Comparison of ENCODE assay signal across 14 cellular contexts in the genomic region with DNA sequence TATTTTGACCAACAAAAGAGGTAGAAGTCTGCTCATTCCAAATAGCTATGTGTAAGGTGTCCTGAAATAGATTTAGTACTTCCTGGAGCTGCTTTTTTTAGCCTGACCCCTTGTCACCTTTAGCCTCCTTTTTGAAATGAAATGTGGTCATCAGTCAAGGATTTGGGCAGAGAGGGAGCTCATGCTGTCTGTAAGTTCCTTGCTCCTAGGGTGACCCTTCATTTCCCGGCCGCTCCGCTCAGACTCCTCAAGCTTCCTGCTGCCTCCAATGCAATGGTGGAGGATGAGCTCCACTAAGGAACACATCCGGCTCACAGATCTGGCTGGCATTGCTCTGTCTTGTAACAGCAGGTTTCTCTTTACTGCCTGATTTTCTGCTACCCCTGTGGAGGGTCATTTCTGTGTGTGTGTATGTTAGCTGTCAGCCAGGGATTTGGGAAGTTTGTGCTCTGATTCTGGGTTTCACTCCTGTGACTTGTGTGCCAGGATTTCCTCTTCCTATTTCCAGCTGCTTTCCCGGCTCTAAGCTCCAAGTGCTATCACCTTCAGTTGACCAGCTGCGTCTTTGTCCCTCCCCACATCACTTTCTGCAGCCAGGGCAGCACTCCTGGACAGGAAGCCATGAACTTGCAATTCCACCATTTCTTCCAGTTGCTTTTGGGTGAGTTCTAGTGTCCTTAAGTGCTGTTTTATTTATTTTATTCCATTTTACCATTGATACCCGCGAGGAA.
"Had no signal": no experiment of that assay in that cellular context is flagged by ENCODE, and none has a peak within 500 bp of the region (broad histone marks: within the 10 kb centered on the region; RNA-seq: fewer than 3 reads in every experiment).

No MANE protein-coding gene starts in this region.

- H3K27me3 ChIP-seq: tibial nerve, uterus had no signal

- H3K36me3 ChIP-seq: tibial nerve, uterus had no signal

- H3K9me3 ChIP-seq: tibial nerve, uterus had no signal

- H3K4me1 ChIP-seq: tibial nerve, uterus had no signal

- DNase-seq: activated CD4-positive, alpha-beta T cell treated with anti-CD3 and anti-CD28 coated beads for 36 hours; activated CD4-positive, alpha-beta T cell treated with anti-CD3 and anti-CD28 coated beads, Interleukin-2, amount 50 U/mL, for 48 hours; activated gamma-delta T cell treated with Interleukin-2 at 50 U/mL for 16 hours; amniotic stem cell; dermis blood vessel endothelial cell; effector memory CD4-positive, alpha-beta T cell; hypothalamus; islet precursor cell; natural killer cell; nucleus accumbens; uterus had no signal

- H3K4me3 ChIP-seq: tibial nerve, uterus had no signal

- H3K27ac ChIP-seq: tibial nerve, uterus had no signal

- ATAC-seq: activated CD4-positive, alpha-beta T cell treated with anti-CD3 and anti-CD28 coated beads for 36 hours; activated naive CD4-positive, alpha-beta T cell treated with anti-CD3 and anti-CD28 coated beads, Interleukin-2, amount 50 U/mL, for 72 hours; natural killer cell; WTC11 had no signal
